11 cellular contexts compared by ENCODE assay signal in the genomic region with DNA sequence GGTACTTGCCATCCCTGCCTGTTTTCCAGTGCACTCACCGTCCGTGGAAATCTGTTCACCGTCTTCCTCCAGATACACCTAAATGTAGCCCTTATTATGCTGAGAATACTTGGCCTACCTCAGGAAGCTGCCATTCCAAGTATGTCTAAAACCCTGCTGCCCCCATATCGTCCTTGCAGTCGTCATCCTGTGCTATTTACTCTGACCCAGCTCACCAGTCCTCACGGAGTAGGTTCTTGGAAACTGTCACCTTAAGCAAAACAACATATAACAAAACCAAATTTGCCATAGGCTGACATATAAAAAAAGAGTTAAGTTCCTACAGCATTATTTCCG. TPM values are rescaled to one million over a fixed set of nuclear protein-coding genes. Genes with fewer than 3 reads are reported as not detected.
DNase-seq lines count a peak whose midpoint lies in the region; ATAC-seq, FAIRE-seq and TF ChIP-seq lines count a peak whose summit lies in the region.
"Had no signal": no experiment of that assay in that cellular context is flagged by ENCODE, and none has a peak within 500 bp of the region (broad histone marks: within the 10 kb centered on the region; RNA-seq: fewer than 3 reads in every experiment).

No MANE protein-coding gene starts in this region.

- peaks cover 12% of the 10 kb centered on the region for H3K4me1 ChIP-seq in PC-9 (replicated peaks; ENCODE audit: insufficient read depth)
- H3K4me1 ChIP-seq in H1 (replicated peaks in 1 of 4; ENCODE audit: control insufficient read depth in 3 of 4, insufficient read depth in 4 of 4, low read length in 3 of 4), result peaks cover 0 to 9% (median 2%) of the 10 kb centered on the region in 4 experiments; a peak in 3 of 7 replicates
- H3K4me1 ChIP-seq in SJCRH30, result peaks cover 6% of the 10 kb centered on the region
- peaks cover 24% of the 10 kb centered on the region for H3K4me1 ChIP-seq in vagina

- no peak overlapping the region for H3K56ac ChIP-seq in H1 (replicated peaks; ENCODE audit: insufficient read length, low read depth, low read length)

- no peaks in the 10 kb centered on the region for H3K36me3 ChIP-seq in PC-9 (ENCODE audit: low read depth)
- no peaks in the 10 kb centered on the region for H3K36me3 ChIP-seq in H1 (ENCODE audit: control insufficient read depth in 2 of 4, insufficient read depth in 4 of 4, low read length in 3 of 4)
- H3K36me3 ChIP-seq in SJCRH30, result no peaks in the 10 kb centered on the region
- H3K36me3 ChIP-seq in vagina, result no peaks in the 10 kb centered on the region

- H3K4me3 ChIP-seq in GM12875 (ENCODE audit: low read depth, low read length) (peak overlapping the region; percentile 83), PC-9 (no peak overlapping the region), H1 (ENCODE audit: extremely low read depth in 1 of 4, insufficient read depth in 2 of 4, low read depth in 3 of 4, low read length in 4 of 4) (peak overlapping the region in 1 of 4 experiments; percentile 52; a peak in 1 of 8 replicates), retinal pigment epithelial cell (ENCODE audit: low read length) (peak overlapping the region; percentile 55), SJCRH30 (no peak overlapping the region), vagina (peak overlapping the region in 1 of 2 donors; percentile 96)
- H3K4me3 ChIP-seq: mucosa of descending colon had no signal

- no peak overlapping the region for H2BK120ac ChIP-seq in H1 (replicated peaks; ENCODE audit: low read depth, low read length)

- no peaks in the 10 kb centered on the region for H3F3A ChIP-seq in PC-9 (ENCODE audit: insufficient read depth, low read depth)

- H2AK5ac ChIP-seq in H1 (ENCODE audit: low read depth, low read length), result no peak overlapping the region

- H3K18ac ChIP-seq in H1 (ENCODE audit: extremely low read depth, low read length), result no peak overlapping the region

- no peak overlapping the region for H4K91ac ChIP-seq in H1 (replicated peaks; ENCODE audit: insufficient read length, low read length)

- peaks cover 30% of the 10 kb centered on the region for H3K79me2 ChIP-seq in PC-9 (ENCODE audit: low read depth)
- peaks cover 12 to 33% of the 10 kb centered on the region in 2 experiments; a peak in 3 of 4 replicates for H3K79me2 ChIP-seq in H1 (ENCODE audit: control insufficient read depth in 1 of 2, insufficient read depth in 2 of 2, low read length in 2 of 2)

- TF ChIP-seq CTCF in GM12875 (IDR thresholded peaks at IDR 0.05; ENCODE audit: borderline replicate concordance, insufficient read depth, low read depth, low read length) (no peak), PC-9 (conservative IDR thresholded peaks at IDR 0.05) (no peak), H1 (IDR thresholded peaks at IDR 0.05; ENCODE audit: control extremely low read depth in 1 of 3, insufficient read depth in 1 of 3, low read depth in 1 of 3, low read length in 3 of 3) (no peak), retinal pigment epithelial cell (conservative IDR thresholded peaks at IDR 0.05; ENCODE audit: low read depth, low read length) (no peak), vagina (IDR thresholded peaks at IDR 0.05) (no peak)

- 0 out of 2 replicates have a peak overlapping the region, but pooled peaks have one; percentile 16 for H2BK5ac ChIP-seq in H1 (ENCODE audit: low read depth, low read length)

- H3K9me2 ChIP-seq in PC-9 (ENCODE audit: insufficient read depth), result no peaks in the 10 kb centered on the region

- no TSS peak for BruUV-seq in PC-9 (replicated peaks; lab: Mats Ljungman, UMichigan)

- no peak for TF ChIP-seq RAD21 in H1 (IDR thresholded peaks at IDR 0.05 in 1 of 2, conservative IDR thresholded peaks at IDR 0.05 in 1 of 2; ENCODE audit: low read depth in 2 of 2, low read length in 2 of 2)

- POLR2A ChIA-PET in PC-9 (lab: Charles Lee; ENCODE audit: unreplicated experiment) (no interaction called here), H1 (lab: Charles Lee; ENCODE audit: partially characterized antibody) (interaction anchor here (0.8 kb wide), 1 partner anchor 9 kb away, joined by 3 read pairs; no protein-coding TSS in a partner anchor)

- H2BK20ac ChIP-seq in H1 (ENCODE audit: low read length), result no peak overlapping the region

- TF ChIP-seq POLR2A in H1 (IDR thresholded peaks at IDR 0.05; ENCODE audit: control extremely low read depth in 1 of 2, low read depth in 2 of 2, low read length in 2 of 2) (no peak), vagina (IDR thresholded peaks at IDR 0.05) (no peak)

- peaks cover 4% of the 10 kb centered on the region for H3K79me1 ChIP-seq in H1 (ENCODE audit: low read depth, low read length)

- no peak overlapping the region for H2BK12ac ChIP-seq in H1 (ENCODE audit: low read depth, low read length)

- no peak overlapping the region for H4K8ac ChIP-seq in H1 (ENCODE audit: extremely low read depth, insufficient read depth, low read length)

- no peak overlapping the region for H3K27ac ChIP-seq in PC-9
- no peak overlapping the region for H3K27ac ChIP-seq in H1 (ENCODE audit: low read depth, low read length)
- no peak overlapping the region for H3K27ac ChIP-seq in SJCRH30
- H3K27ac ChIP-seq in vagina, result no peak overlapping the region

- FAIRE-seq in H1 (lab: Jason Lieb, UNC), result no peak

- no peak for ATAC-seq in HG02970 (IDR thresholded peaks at IDR 0.05; ENCODE audit: low FRiP score, unreplicated experiment)

- no peaks in the 10 kb centered on the region for H3K9me3 ChIP-seq in PC-9 (ENCODE audit: insufficient read depth, low read depth)
- H3K9me3 ChIP-seq in H1 (ENCODE audit: insufficient read depth in 2 of 2, low read depth in 1 of 2, low read length in 1 of 2), result no peaks in the 10 kb centered on the region
- no peaks in the 10 kb centered on the region for H3K9me3 ChIP-seq in SJCRH30 (replicated peaks)
- H3K9me3 ChIP-seq in vagina, result no peaks in the 10 kb centered on the region
- H3K9me3 ChIP-seq: mucosa of descending colon had no signal

- H3K4me2 ChIP-seq in PC-9 (peak overlapping the region; percentile 67; the same call in 1 of the 2 replicates), H1 (ENCODE audit: insufficient read depth in 1 of 2, low read depth in 2 of 2, low read length in 2 of 2) (peak overlapping the region; percentile 81 to 91; a peak in 3 of 4 replicates)

- no peak overlapping the region for H4K5ac ChIP-seq in H1 (ENCODE audit: insufficient read length, low read depth, low read length)

- no peak overlapping the region; the same call in 1 of the 2 replicates for H2BK15ac ChIP-seq in H1 (ENCODE audit: low read length)

- no peak overlapping the region for H3K14ac ChIP-seq in H1 (ENCODE audit: insufficient read length)

- no peak for DNase-seq in PC-9
- no peak for DNase-seq in H1 (ENCODE audit: low read depth in 1 of 2, low spot score in 2 of 2)
- no peak for DNase-seq in retinal pigment epithelial cell (ENCODE audit: low read depth)
- no peak for DNase-seq in SJCRH30
- DNase-seq in vagina (ENCODE audit: extremely low spot score in 2 of 2), result no peak
- no peak for DNase-seq in DMS53 treated with DMSO at 0.1 percent for 48 hours (lab: John Stamatoyannopoulos, UW; ENCODE audit: unreplicated experiment)
- DNase-seq: activated effector memory CD4-positive, alpha-beta T cell treated with Interleukin-2 at 50 U/mL for 16 hours; NCI-H2081 treated with DMSO at 0.1 percent for 48 hours had no signal

- TF ChIP-seq EP300 in H1 (IDR thresholded peaks at IDR 0.05; ENCODE audit: borderline replicate concordance in 1 of 2, low read depth in 2 of 2, low read length in 2 of 2), result no peak

- H3K27me3 ChIP-seq in PC-9 (ENCODE audit: insufficient read depth, low read depth), result no peaks in the 10 kb centered on the region
- H3K27me3 ChIP-seq in H1 (replicated peaks in 1 of 4; ENCODE audit: control insufficient read depth in 3 of 4, extremely low read depth in 1 of 4, insufficient read depth in 3 of 4, low read length in 3 of 4), result peaks cover 0 to 9% (median 7%) of the 10 kb centered on the region in 4 experiments; a peak in 5 of 7 replicates
- no peaks in the 10 kb centered on the region for H3K27me3 ChIP-seq in SJCRH30
- H3K27me3 ChIP-seq in vagina, result no peaks in the 10 kb centered on the region

- H3K23ac ChIP-seq in H1 (ENCODE audit: insufficient read length), result no peak overlapping the region

- H3K4ac ChIP-seq in H1 (replicated peaks; ENCODE audit: insufficient read length, low read depth, low read length), result no peak overlapping the region

- WGBS in H1 (ENCODE audit: extremely low coverage in 1 of 2, insufficient coverage in 1 of 2, insufficient read length in 1 of 2, insufficient replicate concordance in 2 of 2, low coverage in 1 of 2, low lambda C conversion rate in 2 of 2, missing lambda C conversion rate in 1 of 2), 2 experiments, result 92% methylated on average over 7 of the region's 7 CpGs; no CpG with 5 or more reads in 1 of the 2 experiments

- H3K9ac ChIP-seq in H1 (replicated peaks in 1 of 4; ENCODE audit: extremely low read depth in 1 of 4, low read depth in 3 of 4, low read length in 3 of 4), result no peak overlapping the region

- CTCF ChIA-PET in PC-9 (lab: Charles Lee) (no interaction called here), H1 (lab: Charles Lee; ENCODE audit: partially characterized antibody) (interaction anchor here (0.7 to 0.9 kb wide), 2 partner anchors 105 to 133 kb away, joined by 3 to 5 read pairs; no protein-coding TSS in a partner anchor)

- H3K23me2 ChIP-seq in H1 (ENCODE audit: low read depth, low read length), result peaks cover 11% of the 10 kb centered on the region; the same call in 1 of the 2 replicates

- H2AFZ ChIP-seq in PC-9, result no peak overlapping the region
- H2AFZ ChIP-seq in H1 (ENCODE audit: low read length), result no peak overlapping the region; the same call in 1 of the 2 replicates

- H4K20me1 ChIP-seq in PC-9 (ENCODE audit: insufficient read depth) (no peaks in the 10 kb centered on the region), H1 (replicated peaks in 1 of 2; ENCODE audit: control insufficient read depth in 1 of 2, insufficient read depth in 2 of 2, low read length in 2 of 2) (peaks cover 5 to 8% of the 10 kb centered on the region in 2 experiments)

- intact Hi-C loops in PC-9 (cut with micrococcal nuclease; ENCODE audit: unreplicated experiment) (loop anchor here (10.0 kb wide), 3 partner anchors 270 to 390 kb away; a partner anchor contains a TSS), vagina (cut with DNase I) (loop anchor here (2.0 kb wide), 1 partner anchor 94 kb away; no protein-coding TSS in a partner anchor)

TF ChIP-seq in H1, 55 proteins besides CTCF, POLR2A, EP300 and RAD21 (continues in another document):
- TF ChIP-seq MAFK (IDR thresholded peaks at IDR 0.05; ENCODE audit: low read depth, low read length) (no peak), TCF12 (IDR thresholded peaks at IDR 0.05; ENCODE audit: low read depth, low read length) (no peak)

RNA-seq across cellular contexts. Expression of a gene that starts 0.9 kb away (rescaled TPM):
- 16.1 and 21.4 TPM in 2 replicates for total RNA-seq in PC-9 (2021)
- total RNA-seq in H1 (2021; fragmentation: NEBNext Ultra II Directional; extraction: Animal tissue kit (Norgen Biotek cat#: 25700)), result 57.1 and 60.9 TPM in 2 replicates
- 11.3 and 19.0 TPM in 2 replicates for polyA plus RNA-seq in H1 (2011; rRNA removed)
- polyA plus RNA-seq in H1 (2011; cell fraction: cytosol; rRNA removed), result 15.7 TPM
- polyA plus RNA-seq in H1 (2011; cell fraction: nucleus; rRNA removed), result 6.1 TPM
- 23.3 to 36.7 TPM (median 27.5 TPM) in 4 replicates for polyA plus RNA-seq in H1 (2012, experiment 1 of 2)
- 13.8 TPM for polyA plus RNA-seq in H1 (2012, experiment 2 of 2)
- polyA plus RNA-seq in H1 (2013, experiment 1 of 2), result 19.9 TPM
- polyA plus RNA-seq in H1 (2013, experiment 2 of 2), result 21.7 TPM
- polyA minus RNA-seq in H1 (2011; rRNA and poly(A)+ RNA removed), result 28.9 and 34.6 TPM in 2 replicates
- polyA minus RNA-seq in H1 (2011; cell fraction: cytosol; rRNA and poly(A)+ RNA removed), result 22.9 TPM
- polyA minus RNA-seq in H1 (2011; cell fraction: nucleus; rRNA and poly(A)+ RNA removed), result 29.0 TPM
- total RNA-seq in SJCRH30 (2014; rRNA removed; shearing (Covaris generic)), result 23.2 and 27.9 TPM in 2 replicates
- total RNA-seq in vagina, result 20.6 TPM

Comparison
In these comparisons a context has a peak if more than half of its experiments do, and no peak if none do; other contexts are left out.
1. H3K4me3 ChIP-seq: peak in GM12875 (single experiment) and retinal pigment epithelial cell (single experiment); none in PC-9 (single experiment) and SJCRH30 (single experiment).